In the genomic region with DNA sequence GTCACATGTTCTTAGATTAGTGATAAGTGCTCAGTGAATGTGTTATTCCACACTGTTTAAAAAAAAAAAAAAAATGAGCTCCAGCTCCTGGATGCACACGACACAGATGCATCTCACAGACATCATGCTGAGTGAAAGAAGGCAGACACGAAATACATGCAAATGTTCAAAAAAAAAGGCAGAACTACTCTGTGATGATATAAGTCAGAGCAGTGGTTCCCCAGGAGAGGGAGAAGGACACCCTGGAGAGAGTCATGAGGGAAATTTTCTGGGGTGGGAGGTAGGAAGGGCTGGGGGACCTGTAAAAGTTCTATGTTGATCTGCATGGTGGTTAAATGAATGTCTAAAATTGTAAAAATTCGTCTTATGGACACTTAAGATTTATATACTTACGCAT, we compare ENCODE assay signal across 9 cellular contexts. TPM values are rescaled to one million over a fixed set of nuclear protein-coding genes. Genes with fewer than 3 reads are reported as not detected.
A peak's percentile ranks its signal among the peaks of the same experiment; 100 is the strongest.
DNase-seq lines count a peak whose midpoint lies in the region; ATAC-seq and TF ChIP-seq lines count a peak whose summit lies in the region.
"Had no signal": no experiment of that assay in that cellular context is flagged by ENCODE, and none has a peak within 500 bp of the region (broad histone marks: within the 10 kb centered on the region; RNA-seq: fewer than 3 reads in every experiment).

No MANE protein-coding gene starts in this region.

- H3K27me3 ChIP-seq in WERI-Rb-1 (ENCODE audit: insufficient read depth, low read depth, severe bottlenecking) = no peaks in the 10 kb centered on the region
- H3K27me3 ChIP-seq in stomach = no peaks in the 10 kb centered on the region

- peak overlapping the region; percentile 97 for H3K27ac Mint-ChIP-seq in T-helper 1 cell treated with Interleukin-12 subunit alpha and Interleukin-12 subunit beta and Interleukin-4 antibody, amounts not matched to agents 30 μg/mL and 1 μg/mL, for 36 hours
- H3K27ac Mint-ChIP-seq in glutamatergic neuron (ENCODE audit: unreplicated experiment) = peak overlapping the region; percentile 99

- intact Hi-C loops in stomach (cut with DNase I; ENCODE audit: low total_unique reads) = no loop called here

- H3K4me1 ChIP-seq in stomach = peaks cover 68 to 78% (median 73%) of the 10 kb centered on the region in 4 donors

- H3K9me3 Mint-ChIP-seq in T-helper 1 cell treated with Interleukin-12 subunit alpha and Interleukin-12 subunit beta and Interleukin-4 antibody, amounts not matched to agents 30 μg/mL and 1 μg/mL, for 36 hours = no peaks in the 10 kb centered on the region
- peaks cover 37% of the 10 kb centered on the region for H3K9me3 Mint-ChIP-seq in glutamatergic neuron (ENCODE audit: unreplicated experiment)

- H3K36me3 ChIP-seq in WERI-Rb-1 (peaks cover 28% of the 10 kb centered on the region), stomach (peaks cover 22 to 26% (median 26%) of the 10 kb centered on the region in 4 donors)

- no peak for ATAC-seq in HG03095 (IDR thresholded peaks at IDR 0.05; ENCODE audit: unreplicated experiment)

- TF ChIP-seq EP300 in stomach (IDR thresholded peaks at IDR 0.05) = no peak

- H3K9me3 ChIP-seq in WERI-Rb-1 (ENCODE audit: severe bottlenecking) (no peaks in the 10 kb centered on the region), stomach (no peaks in the 10 kb centered on the region)

- H3K4me3 ChIP-seq in WERI-Rb-1 (ENCODE audit: low read depth, low read length) (no peak overlapping the region), stomach (peak overlapping the region in 2 of 4 donors; percentile 70 to 85)

- H3K27me3 Mint-ChIP-seq in T-helper 1 cell treated with Interleukin-12 subunit alpha and Interleukin-12 subunit beta and Interleukin-4 antibody, amounts not matched to agents 30 μg/mL and 1 μg/mL, for 36 hours (ENCODE audit: low read depth) = no peaks in the 10 kb centered on the region
- H3K27me3 Mint-ChIP-seq in glutamatergic neuron (ENCODE audit: unreplicated experiment) = peaks cover 53% of the 10 kb centered on the region

- peak overlapping the region; percentile 96 for H3K4me3 Mint-ChIP-seq in T-helper 1 cell treated with Interleukin-12 subunit alpha and Interleukin-12 subunit beta and Interleukin-4 antibody, amounts not matched to agents 30 μg/mL and 1 μg/mL, for 36 hours
- peak overlapping the region; percentile 97 for H3K4me3 Mint-ChIP-seq in glutamatergic neuron (ENCODE audit: unreplicated experiment)

- H3K4me1 Mint-ChIP-seq in T-helper 1 cell treated with Interleukin-12 subunit alpha and Interleukin-12 subunit beta and Interleukin-4 antibody, amounts not matched to agents 30 μg/mL and 1 μg/mL, for 36 hours (ENCODE audit: low read depth) = peaks cover 65% of the 10 kb centered on the region
- H3K4me1 Mint-ChIP-seq in glutamatergic neuron (ENCODE audit: low read depth, unreplicated experiment) = peaks cover 79% of the 10 kb centered on the region

- no peak for DNase-seq in T-helper 1 cell
- no peak for DNase-seq in WERI-Rb-1
- no peak for DNase-seq in glutamatergic neuron
- DNase-seq in stomach = no peak
- no peak for DNase-seq in NCI-H2196 (lab: John Stamatoyannopoulos, UW; ENCODE audit: unreplicated experiment)
- DNase-seq in activated gamma-delta T cell treated with Interleukin-2 at 50 U/mL for 16 hours = no peak

- 48 to 74% (median 60%) methylated on average over 4 of the region's 4 CpGs for WGBS in stomach, 5 donors

- TF ChIP-seq CTCF in WERI-Rb-1 (IDR thresholded peaks at IDR 0.05; ENCODE audit: low read depth, low read length) (no peak), glutamatergic neuron (IDR thresholded peaks at IDR 0.05; ENCODE audit: partially characterized antibody, unreplicated experiment) (no peak), stomach (IDR thresholded peaks at IDR 0.05) (no peak)

- TF ChIP-seq POLR2A in stomach (IDR thresholded peaks at IDR 0.05) = no peak

- H3K36me3 Mint-ChIP-seq in T-helper 1 cell treated with Interleukin-12 subunit alpha and Interleukin-12 subunit beta and Interleukin-4 antibody, amounts not matched to agents 30 μg/mL and 1 μg/mL, for 36 hours (ENCODE audit: low read depth) = peaks cover 38% of the 10 kb centered on the region
- no peaks in the 10 kb centered on the region for H3K36me3 Mint-ChIP-seq in glutamatergic neuron (ENCODE audit: unreplicated experiment)

- H3K27ac ChIP-seq in WERI-Rb-1 = peak overlapping the region; percentile 87
- H3K27ac ChIP-seq in stomach = peak overlapping the region in 4 of 5 donors; percentile 98 to 100 (median 100)

RNA-seq across cellular contexts. Expression of a gene that starts 4.3 kb away (rescaled TPM):
- total RNA-seq in glutamatergic neuron (ENCODE audit: unreplicated experiment) (11.1 TPM), stomach (10 to 100 TPM; 20.4 to 62.3 (median 35.3) TPM)
- 10 to 100 TPM; 16.8 to 18.0 (median 17.8) TPM for polyA plus RNA-seq in stomach

RNA-seq across cellular contexts. Expression of a gene that starts 41.6 kb away (rescaled TPM):
- total RNA-seq in glutamatergic neuron (ENCODE audit: unreplicated experiment) (7.8 TPM), stomach (10 to 100 TPM in 1 of 5 donors, 1 to 10 TPM in 3, under 1 TPM in 1; 0.89 to 10.3 (median 2.9) TPM)
- 10 to 100 TPM in 1 of 3 donors, 1 to 10 TPM in 2; 5.1 to 17.7 (median 7.5) TPM for polyA plus RNA-seq in stomach

RNA-seq across cellular contexts. Expression of a gene that starts 41.6 kb away (rescaled TPM):
- 44.6 TPM for total RNA-seq in glutamatergic neuron (ENCODE audit: unreplicated experiment)
- 10 to 100 TPM in 4 of 5 donors, 1 to 10 TPM in 1; 9.3 to 68.7 (median 53.1) TPM for total RNA-seq in stomach
- polyA plus RNA-seq in stomach = 10 to 100 TPM; 22.4 to 35.4 (median 29.1) TPM

RNA-seq across cellular contexts. Expression of a gene that starts 43.3 kb away (rescaled TPM):
- total RNA-seq in glutamatergic neuron (ENCODE audit: unreplicated experiment) = 0.34 TPM
- total RNA-seq in stomach = under 1 TPM in 2 of 5 donors, not detected in 3; under 0.01 to 0.18 TPM
- polyA plus RNA-seq in stomach = 1 to 10 TPM in 1 of 3 donors, under 1 TPM in 2; 0.08 to 1.1 (median 0.56) TPM
- total RNA-seq: A172 had no signal
